15 cellular contexts compared by ENCODE assay signal in genomic region chr1:230144010-230144614, GRCh38.
A peak's percentile ranks its signal among the peaks of the same experiment; 100 is the strongest.
DNase-seq lines count a peak whose midpoint lies in the region; ATAC-seq and TF ChIP-seq lines count a peak whose summit lies in the region.
"Had no signal": no experiment of that assay in that cellular context is flagged by ENCODE, and none has a peak within 500 bp of the region (broad histone marks: within the 10 kb centered on the region; RNA-seq: fewer than 3 reads in every experiment).

No MANE protein-coding gene starts in this region.

- ATAC-seq in activated T-cell treated with anti-CD3 and anti-CD28 coated beads, Interleukin-2, amount 50 U/mL, for 72 hours (replicated peaks in 1 of 2), result no peak
- ATAC-seq in left lobe of liver, result peak; percentile 63
- ATAC-seq in GM21360 (IDR thresholded peaks at IDR 0.05; ENCODE audit: unreplicated experiment), result no peak
- ATAC-seq: activated CD8-positive, alpha-beta T cell treated with anti-CD3 and anti-CD28 coated beads, Interleukin-2, amount 10 ng/mL, durations not matched to agents 7 days and 5 days; activated naive CD8-positive, alpha-beta T cell treated with anti-CD3 and anti-CD28 coated beads, Interleukin-2, amount 50 U/mL, for 24 hours had no signal

- H3K4me3 Mint-ChIP-seq in activated T-cell treated with anti-CD3 and anti-CD28 coated beads, Interleukin-2, amount 50 U/mL, for 72 hours, result no peak overlapping the region
- no peak overlapping the region for H3K4me3 Mint-ChIP-seq in type B pancreatic cell
- H3K4me3 Mint-ChIP-seq: activated CD8-positive, alpha-beta T cell treated with anti-CD3 and anti-CD28 coated beads, Interleukin-2, amount 10 ng/mL, durations not matched to agents 7 days and 5 days; activated naive CD8-positive, alpha-beta T cell treated with anti-CD3 and anti-CD28 coated beads, Interleukin-2, amount 50 U/mL, for 24 hours had no signal

- no peaks in the 10 kb centered on the region for H3K9me3 Mint-ChIP-seq in activated T-cell treated with anti-CD3 and anti-CD28 coated beads, Interleukin-2, amount 50 U/mL, for 72 hours
- no peaks in the 10 kb centered on the region for H3K9me3 Mint-ChIP-seq in type B pancreatic cell
- H3K9me3 Mint-ChIP-seq: activated naive CD8-positive, alpha-beta T cell treated with anti-CD3 and anti-CD28 coated beads, Interleukin-2, amount 50 U/mL, for 24 hours had no signal

- no peak for DNase-seq in activated T-cell treated with anti-CD3 and anti-CD28 coated beads, Interleukin-2, amount 50 U/mL, for 72 hours
- no peak for DNase-seq in activated T-cell treated with anti-CD3 and anti-CD28 coated beads, Interleukin-2, amount 50 U/mL, for 1 hour
- DNase-seq in NCI-H69 (lab: John Stamatoyannopoulos, UW) (peak; percentile 24), left lobe of liver (ENCODE audit: low spot score) (no peak), type B pancreatic cell (ENCODE audit: extremely low spot score, unreplicated experiment) (no peak), A172 (ENCODE audit: low spot score) (no peak), cerebellar nuclear complex (lab: John Stamatoyannopoulos, UW) (no peak)
- DNase-seq: activated CD8-positive, alpha-beta T cell treated with anti-CD3 and anti-CD28 coated beads, Interleukin-2, amount 10 ng/mL, durations not matched to agents 7 days and 5 days; activated naive CD8-positive, alpha-beta T cell treated with anti-CD3 and anti-CD28 coated beads, Interleukin-2, amount 50 U/mL, for 24 hours; effector CD4-positive, alpha-beta T cell; hippocampal formation; occipital lobe; stimulated activated CD4-positive, alpha-beta T cell treated with anti-CD3 and anti-CD28 coated beads, Interleukin-2, amount 100 ng/mL, for 24 hours; T-helper 2 cell had no signal

- H3K27ac Mint-ChIP-seq in activated T-cell treated with anti-CD3 and anti-CD28 coated beads, Interleukin-2, amount 50 U/mL, for 72 hours, result peak overlapping the region; percentile 57
- H3K27ac Mint-ChIP-seq in type B pancreatic cell, result peak overlapping the region; percentile 42
- H3K27ac Mint-ChIP-seq: activated CD8-positive, alpha-beta T cell treated with anti-CD3 and anti-CD28 coated beads, Interleukin-2, amount 10 ng/mL, durations not matched to agents 7 days and 5 days; activated naive CD8-positive, alpha-beta T cell treated with anti-CD3 and anti-CD28 coated beads, Interleukin-2, amount 50 U/mL, for 24 hours had no signal

- H3K27me3 Mint-ChIP-seq in activated T-cell treated with anti-CD3 and anti-CD28 coated beads, Interleukin-2, amount 50 U/mL, for 72 hours (ENCODE audit: low read depth), result no peaks in the 10 kb centered on the region
- no peaks in the 10 kb centered on the region for H3K27me3 Mint-ChIP-seq in type B pancreatic cell
- H3K27me3 Mint-ChIP-seq: activated naive CD8-positive, alpha-beta T cell treated with anti-CD3 and anti-CD28 coated beads, Interleukin-2, amount 50 U/mL, for 24 hours had no signal

- peaks cover 72% of the 10 kb centered on the region for H3K4me1 Mint-ChIP-seq in activated T-cell treated with anti-CD3 and anti-CD28 coated beads, Interleukin-2, amount 50 U/mL, for 72 hours (ENCODE audit: low read depth)
- peaks cover 68% of the 10 kb centered on the region for H3K4me1 Mint-ChIP-seq in type B pancreatic cell (ENCODE audit: unreplicated experiment)

- peaks cover 0 to 3% of the 10 kb centered on the region in 2 donors for H3K36me3 Mint-ChIP-seq in activated T-cell treated with anti-CD3 and anti-CD28 coated beads, Interleukin-2, amount 50 U/mL, for 72 hours (ENCODE audit: insufficient read depth in 2 of 2)
- H3K36me3 Mint-ChIP-seq in type B pancreatic cell, result no peaks in the 10 kb centered on the region

- TF ChIP-seq CTCF in type B pancreatic cell (conservative IDR thresholded peaks at IDR 0.05), result no peak
